ENCODE assay signal across 8 cellular contexts in the genomic region with DNA sequence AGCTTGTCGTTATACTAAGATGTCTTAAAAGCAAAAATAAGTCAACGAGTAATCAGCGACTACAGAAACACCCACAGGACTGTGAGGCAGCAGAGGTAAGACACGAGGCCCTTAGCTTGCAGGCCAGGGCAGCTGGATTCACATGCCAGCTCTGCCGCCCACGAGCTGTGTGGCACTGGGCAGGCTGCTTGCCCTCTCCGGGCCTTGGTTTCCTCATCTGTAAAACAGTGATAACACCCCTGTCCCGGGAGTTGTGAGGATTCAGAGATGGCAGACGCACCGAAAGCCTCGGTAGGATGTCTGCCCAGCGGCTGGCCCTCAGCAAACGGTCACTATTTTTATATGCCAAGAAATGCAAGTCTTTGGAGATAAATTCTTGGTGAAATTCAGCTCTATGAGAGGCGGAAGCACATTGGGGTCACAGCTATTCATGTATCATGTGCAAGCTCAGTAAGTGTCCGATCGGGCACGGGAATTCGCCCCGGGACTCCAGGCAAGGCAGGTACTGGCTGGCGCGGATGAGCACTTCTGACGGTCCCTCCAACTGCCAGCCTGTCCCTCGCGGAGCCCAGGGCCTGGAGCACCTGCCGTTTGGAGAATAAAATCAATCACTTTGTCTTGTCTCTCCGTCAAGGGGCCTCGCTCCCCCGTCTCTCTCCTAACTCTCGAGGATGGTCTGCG. TPM values are rescaled to one million over a fixed set of nuclear protein-coding genes. Genes with fewer than 3 reads are reported as not detected.
DNase-seq lines count a peak whose midpoint lies in the region; ATAC-seq and TF ChIP-seq lines count a peak whose summit lies in the region.

No MANE protein-coding gene starts in this region.

- H3K36me3 Mint-ChIP-seq in nephron progenitor cell (ENCODE audit: low read depth) = no peaks in the 10 kb centered on the region

- no peaks in the 10 kb centered on the region for H3K36me3 ChIP-seq in endocrine pancreas (ENCODE audit: control insufficient read depth, insufficient read depth, low read length)

- CTCF ChIA-PET in HEK293T (lab: Yijun Ruan, JAX) = interaction anchor here (0.9 kb wide), 2 partner anchors 164 to 165 kb away, joined by 3 to 4 read pairs; no protein-coding TSS in a partner anchor

- no peaks in the 10 kb centered on the region for H3K27me3 ChIP-seq in endocrine pancreas (ENCODE audit: control insufficient read depth, insufficient read depth, low read length)

- peak overlapping the region; percentile 12 for H3K9ac ChIP-seq in endocrine pancreas (ENCODE audit: control insufficient read depth, insufficient read depth, low read length)

- POLR2A ChIA-PET in HEK293T (lab: Yijun Ruan, JAX) = interaction anchor here (1.4 kb wide), 1 partner anchor 73 kb away, joined by 3 read pairs; no protein-coding TSS in a partner anchor

- no peaks in the 10 kb centered on the region for H3K9me3 ChIP-seq in endocrine pancreas (ENCODE audit: control insufficient read depth, low read length)

- no peak for TF ChIP-seq CTCF in nephron progenitor cell (IDR thresholded peaks at IDR 0.05)

- DNase-seq in COLO668 (lab: John Stamatoyannopoulos, UW; ENCODE audit: unreplicated experiment) = peak; percentile 58
- DNase-seq in NCI-H2227 (lab: John Stamatoyannopoulos, UW; ENCODE audit: unreplicated experiment) = peak; percentile 39
- DNase-seq in nephron progenitor cell = peak; percentile 23
- DNase-seq in NCI-H187 treated with DMSO at 0.1 percent for 48 hours (lab: John Stamatoyannopoulos, UW) = no peak
- no peak for DNase-seq in HEK293T (ENCODE audit: extremely low spot score)

- no peaks in the 10 kb centered on the region for H3K4me1 ChIP-seq in endocrine pancreas (ENCODE audit: control insufficient read depth, insufficient read depth, low read length)

- no peak overlapping the region for H3K4me3 ChIP-seq in endocrine pancreas (ENCODE audit: control insufficient read depth, insufficient read depth, low read length)

- ATAC-seq in esophagus mucosa (no peak), HG03521 (IDR thresholded peaks at IDR 0.05; ENCODE audit: unreplicated experiment) (no peak)

- no peak overlapping the region for H3K27ac Mint-ChIP-seq in nephron progenitor cell

- H3K9me3 Mint-ChIP-seq in nephron progenitor cell = no peaks in the 10 kb centered on the region

- H3K4me1 Mint-ChIP-seq in nephron progenitor cell = peaks cover 71% of the 10 kb centered on the region

- peak overlapping the region; percentile 80 for H3K4me3 Mint-ChIP-seq in nephron progenitor cell

- peaks cover 43% of the 10 kb centered on the region for H3K27me3 Mint-ChIP-seq in nephron progenitor cell (ENCODE audit: low read depth, poor library complexity)

TF ChIP-seq in HEK293T, 16 proteins besides CTCF, POLR2A, EP300 and RAD21:
- TF ChIP-seq BHLHE40 (IDR thresholded peaks at IDR 0.05; ENCODE audit: borderline replicate concordance) = no peak
- no peak for TF ChIP-seq LEF1 (IDR thresholded peaks at IDR 0.05; ENCODE audit: borderline replicate concordance)
- TF ChIP-seq NFRKB (IDR thresholded peaks at IDR 0.05) = no peak
- no peak for TF ChIP-seq HDGF (IDR thresholded peaks at IDR 0.05; ENCODE audit: borderline replicate concordance)
- TF ChIP-seq ZNF384 (IDR thresholded peaks at IDR 0.05) = no peak
TF ChIP-seq in HEK293T: peak in this region for 0.

RNA-seq across cellular contexts. Expression of gene C2CD2, which starts 1.1 kb away (rescaled TPM):
- total RNA-seq in esophagus mucosa = 11.4 TPM

RNA-seq across cellular contexts. Expression of gene ZBTB21, which starts 57.5 kb away (rescaled TPM):
- total RNA-seq in esophagus mucosa = 8.7 TPM

Comparison
In these comparisons a context has a peak if more than half of its experiments do, and no peak if none do; other contexts are left out.
1. DNase-seq: peak in COLO668 (single experiment), NCI-H2227 (single experiment) and nephron progenitor cell (single experiment); none in NCI-H187 treated with DMSO at 0.1 percent for 48 hours (single experiment) and HEK293T (single experiment).